34 cellular contexts compared by ENCODE assay signal in genomic region chr16:84071151-84071550, GRCh38. TPM values are rescaled to one million over a fixed set of nuclear protein-coding genes. Genes with fewer than 3 reads are reported as not detected.
"Had no signal": no experiment of that assay in that cellular context is flagged by ENCODE, and none has a peak within 500 bp of the region (broad histone marks: within the 10 kb centered on the region; RNA-seq: fewer than 3 reads in every experiment).

No MANE protein-coding gene starts in this region.

- H3K9me3 ChIP-seq: left lung, lower lobe of right lung, neutrophil, ovary, right atrium auricular region, right lobe of liver, tibial nerve, uterus had no signal

- H3K36me3 ChIP-seq: ovary, uterus had no signal

- ATAC-seq: left colon; left lung; lower lobe of right lung; naive thymus-derived CD8-positive, alpha-beta T cell; right lobe of liver; stimulated activated memory B cell treated with anti-CD40 and anti-IgM and Interleukin-4, amounts not matched to agents 10 μg/mL and 1 μg/mL and 100 μg/mL, for 72 hours; stimulated activated naive CD8-positive, alpha-beta T cell treated with anti-CD3 and anti-CD28 coated beads, Interleukin-15, amount 100 ng/mL, for 72 hours had no signal

- H3K27me3 Mint-ChIP-seq: naive thymus-derived CD8-positive, alpha-beta T cell; progenitor cell of endocrine pancreas; stimulated activated memory B cell treated with anti-CD40 and anti-IgM and Interleukin-4, amounts not matched to agents 10 μg/mL and 1 μg/mL and 100 μg/mL, for 72 hours; stimulated activated naive CD8-positive, alpha-beta T cell treated with anti-CD3 and anti-CD28 coated beads, Interleukin-15, amount 100 ng/mL, for 72 hours; type B pancreatic cell had no signal

- H3K4me3 ChIP-seq: left lung, lower lobe of right lung, ovary, right atrium auricular region, right lobe of liver, smooth muscle cell, tibial nerve, uterus had no signal

- H3K4me3 Mint-ChIP-seq: immature natural killer cell; naive thymus-derived CD8-positive, alpha-beta T cell; nephron; neural crest cell; stimulated activated memory B cell treated with anti-CD40 and anti-IgM and Interleukin-4, amounts not matched to agents 10 μg/mL and 1 μg/mL and 100 μg/mL, for 72 hours; stimulated activated naive CD8-positive, alpha-beta T cell treated with anti-CD3 and anti-CD28 coated beads, Interleukin-15, amount 100 ng/mL, for 72 hours; type B pancreatic cell had no signal

- H3K9me3 Mint-ChIP-seq: immature natural killer cell; naive thymus-derived CD8-positive, alpha-beta T cell; nephron; neural crest cell; stimulated activated memory B cell treated with anti-CD40 and anti-IgM and Interleukin-4, amounts not matched to agents 10 μg/mL and 1 μg/mL and 100 μg/mL, for 72 hours; stimulated activated naive CD8-positive, alpha-beta T cell treated with anti-CD3 and anti-CD28 coated beads, Interleukin-15, amount 100 ng/mL, for 72 hours; type B pancreatic cell had no signal

- H3K27me3 ChIP-seq: left lung, neutrophil, ovary, right atrium auricular region, right lobe of liver, tibial nerve, uterus had no signal

- H3K27ac Mint-ChIP-seq: immature natural killer cell; naive thymus-derived CD8-positive, alpha-beta T cell; nephron; progenitor cell of endocrine pancreas; stimulated activated memory B cell treated with anti-CD40 and anti-IgM and Interleukin-4, amounts not matched to agents 10 μg/mL and 1 μg/mL and 100 μg/mL, for 72 hours; stimulated activated naive CD8-positive, alpha-beta T cell treated with anti-CD3 and anti-CD28 coated beads, Interleukin-15, amount 100 ng/mL, for 72 hours; type B pancreatic cell had no signal

- H3K4me1 Mint-ChIP-seq: neural crest cell; stimulated activated naive CD8-positive, alpha-beta T cell treated with anti-CD3 and anti-CD28 coated beads, Interleukin-15, amount 100 ng/mL, for 72 hours had no signal

- H3K4me1 ChIP-seq: lower lobe of right lung, right lobe of liver, tibial nerve, uterus had no signal

- DNase-seq: immature natural killer cell; kidney; left colon; left lung; lower lobe of right lung; mammary epithelial cell; mesenchymal stem cell; naive thymus-derived CD8-positive, alpha-beta T cell; occipital lobe; ovary; right lobe of liver; stimulated activated CD4-positive, alpha-beta T cell treated with anti-CD3 and anti-CD28 coated beads, Interleukin-1b, Interleukin-23, amount 100 ng/mL, for 48 hours; stimulated activated CD4-positive, alpha-beta T cell treated with anti-CD3 and anti-CD28 coated beads, Interleukin-2, amount 100 ng/mL, for 48 hours; stimulated activated CD4-positive, alpha-beta T cell treated with anti-CD3 and anti-CD28 coated beads, Interleukin-4, amount 100 ng/mL, for 4 hours; stimulated activated CD8-positive, alpha-beta memory T cell treated with anti-CD3 and anti-CD28 coated beads, Interleukin-4, amount 100 ng/mL, for 48 hours; stimulated activated naive CD4-positive, alpha-beta T cell treated with Interleukin-2 at 50 U/mL for 16 hours; stimulated activated naive CD8-positive, alpha-beta T cell treated with anti-CD3 and anti-CD28 coated beads, Interleukin-15, amount 100 ng/mL, for 72 hours; substantia nigra; uterus had no signal

RNA-seq across cellular contexts. Expression of gene SLC38A8, which starts 28.6 kb away (rescaled TPM):
- total RNA-seq: kidney; left colon; lower lobe of right lung; mammary epithelial cell; mucosa of gallbladder; naive thymus-derived CD8-positive, alpha-beta T cell; neural crest cell; occipital lobe; pulmonary artery endothelial cell; renal cortical epithelial cell; right atrium auricular region; right lobe of liver; skeletal muscle tissue; smooth muscle cell; temporal lobe; tibial nerve; ureter had no signal
- polyA plus RNA-seq: immature natural killer cell; mammary epithelial cell; naive thymus-derived CD8-positive, alpha-beta T cell; smooth muscle cell had no signal
